In the genomic region with DNA sequence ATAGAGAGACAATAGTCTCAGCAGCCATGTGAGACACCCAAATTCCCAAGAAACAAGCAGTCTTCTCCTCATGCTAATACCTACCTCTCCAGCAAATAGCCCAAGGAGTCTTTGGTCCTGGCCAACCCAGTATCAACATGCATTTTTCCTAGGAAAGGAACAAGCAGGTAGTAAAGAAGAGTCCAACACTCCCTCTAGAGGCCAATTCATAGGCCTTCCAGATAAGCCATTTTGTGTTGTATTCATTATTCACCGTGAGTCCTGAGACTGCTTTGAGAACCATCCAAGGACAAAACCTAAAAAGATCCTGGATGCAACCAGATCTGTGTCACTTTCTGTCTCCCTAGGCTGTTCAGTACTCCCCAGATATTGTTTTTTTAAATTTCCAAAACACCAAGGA, we compare ENCODE assay signal across 17 cellular contexts.
"Had no signal": no experiment of that assay in that cellular context is flagged by ENCODE, and none has a peak within 500 bp of the region (broad histone marks: within the 10 kb centered on the region; RNA-seq: fewer than 3 reads in every experiment).

No MANE protein-coding gene starts in this region.

- H3K27me3 ChIP-seq: colonic mucosa, gastroesophageal sphincter, hepatocyte, neural progenitor cell, ovary, testis, upper lobe of right lung had no signal

- H3K9ac ChIP-seq: neural progenitor cell had no signal

- H3K79me2 ChIP-seq: hepatocyte had no signal

- DNase-seq: activated CD4-positive, alpha-beta T cell treated with anti-CD3 and anti-CD28 coated beads for 4 hours; activated naive CD4-positive, alpha-beta T cell treated with anti-CD3 and anti-CD28 coated beads, Interleukin-2, amount 10 ng/mL, durations not matched to agents 7 days and 5 days; activated T-cell treated with anti-CD3 and anti-CD28 coated beads for 4 hours; caudate nucleus; colonic mucosa; effector CD4-positive, alpha-beta T cell; kidney glomerular epithelial cell; ovary; stimulated activated CD4-positive, alpha-beta T cell treated with anti-CD3 and anti-CD28 coated beads, Interleukin-4, amount 100 ng/mL, for 24 hours; stimulated activated naive CD8-positive, alpha-beta T cell treated with anti-CD3 and anti-CD28 coated beads, Interleukin-15, amount 100 ng/mL, for 72 hours; T1000; testis; upper lobe of right lung had no signal

- H3K4me2 ChIP-seq: hepatocyte, neural progenitor cell had no signal

- H3K27ac ChIP-seq: colonic mucosa, gastroesophageal sphincter, hepatocyte, neural progenitor cell, ovary, testis, upper lobe of right lung, VCaP had no signal

- H3K4me3 ChIP-seq: colonic mucosa, gastroesophageal sphincter, hepatocyte, neural progenitor cell, ovary, testis, upper lobe of right lung had no signal

- H3K9me3 ChIP-seq: colonic mucosa, ovary, testis, upper lobe of right lung had no signal

- ATAC-seq: gastroesophageal sphincter; stimulated activated naive CD8-positive, alpha-beta T cell treated with anti-CD3 and anti-CD28 coated beads, Interleukin-15, amount 100 ng/mL, for 72 hours; upper lobe of right lung had no signal

- H2AFZ ChIP-seq: hepatocyte, neural progenitor cell had no signal

- H3K4me1 ChIP-seq: colonic mucosa, gastroesophageal sphincter, neural progenitor cell, testis, upper lobe of right lung had no signal

- H3K36me3 ChIP-seq: colonic mucosa, gastroesophageal sphincter, ovary, upper lobe of right lung had no signal
